Comparison of ENCODE assay signal across 19 cellular contexts in the genomic region with DNA sequence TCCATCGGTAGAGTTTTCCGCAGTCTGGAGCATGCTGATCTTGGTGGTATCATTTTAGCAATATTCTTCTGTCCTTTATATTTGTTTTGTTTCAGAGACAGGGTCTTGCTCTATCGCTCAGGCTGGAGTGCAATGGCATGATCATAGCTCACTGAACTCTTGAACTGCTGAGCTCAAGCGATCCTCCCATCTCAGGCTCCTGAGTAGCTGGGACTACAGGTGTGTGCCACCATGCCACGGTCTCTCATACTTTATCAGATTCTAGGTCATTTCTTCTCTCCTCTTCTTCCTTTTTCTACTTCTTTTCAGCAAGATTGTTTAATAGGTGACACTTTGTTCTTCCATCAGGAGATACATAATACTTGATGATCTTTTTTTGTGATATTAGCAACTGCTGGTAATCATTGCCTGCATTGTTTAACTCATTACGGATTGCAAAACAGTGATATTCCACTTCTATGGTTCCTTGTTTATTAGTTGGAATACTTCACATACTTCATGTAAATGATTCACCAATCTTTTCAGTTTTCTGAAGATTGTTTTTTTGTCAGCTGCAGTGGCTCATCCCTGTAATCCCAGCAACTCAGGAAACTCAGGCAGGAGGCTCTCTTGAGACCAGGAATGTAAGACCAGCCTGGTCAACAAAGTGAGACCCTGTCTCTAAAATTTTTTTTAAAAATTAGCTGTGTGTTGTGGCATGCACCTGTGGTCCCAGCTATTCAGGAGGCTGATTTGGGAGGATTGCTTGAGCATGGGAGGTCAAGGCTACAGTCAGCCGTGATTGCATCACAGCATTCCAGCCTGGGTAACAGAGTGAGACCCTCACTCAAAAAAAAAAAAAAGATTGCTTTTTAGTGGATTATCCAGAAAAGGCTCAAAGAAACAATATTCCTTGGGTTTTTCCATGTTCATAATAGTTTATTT. TPM values are rescaled to one million over a fixed set of nuclear protein-coding genes. Genes with fewer than 3 reads are reported as not detected.
DNase-seq lines count a peak whose midpoint lies in the region; ATAC-seq and TF ChIP-seq lines count a peak whose summit lies in the region.
"Had no signal": no experiment of that assay in that cellular context is flagged by ENCODE, and none has a peak within 500 bp of the region (broad histone marks: within the 10 kb centered on the region; RNA-seq: fewer than 3 reads in every experiment).

No MANE protein-coding gene starts in this region.

- H4K20me1 ChIP-seq in GM23338 (replicated peaks; ENCODE audit: insufficient read depth) = no peaks in the 10 kb centered on the region

- no peak overlapping the region for H3K4me2 ChIP-seq in GM23338

- peak overlapping the region; percentile 37 to 69 (median 68) for H3K27ac Mint-ChIP-seq in nephron
- no peak overlapping the region for H3K27ac Mint-ChIP-seq in GM23338
- H3K27ac Mint-ChIP-seq: activated CD4-positive, alpha-beta T cell treated with anti-CD3 and anti-CD28 coated beads, Interleukin-2, amount 10 ng/mL, durations not matched to agents 7 days and 5 days; activated naive CD8-positive, alpha-beta T cell treated with anti-CD3 and anti-CD28 coated beads, Interleukin-2, amount 10 ng/mL, durations not matched to agents 7 days and 5 days; stimulated activated naive B cell treated with anti-CD40 and anti-IgM and Interleukin-4, amounts not matched to agents 10 μg/mL and 1 μg/mL and 100 μg/mL, for 72 hours had no signal

- no peak for ATAC-seq in HG03108 (IDR thresholded peaks at IDR 0.05; ENCODE audit: unreplicated experiment)
- no peak for ATAC-seq in GM19328 (IDR thresholded peaks at IDR 0.05; ENCODE audit: unreplicated experiment)
- no peak for ATAC-seq in GM23338
- ATAC-seq: naive thymus-derived CD8-positive, alpha-beta T cell; psoas muscle; stimulated activated naive B cell treated with anti-CD40 and anti-IgM and Interleukin-4, amounts not matched to agents 10 μg/mL and 1 μg/mL and 100 μg/mL, for 72 hours had no signal

- DNase-seq in Caki2 (ENCODE audit: low read depth) (peak; percentile 83), MG63 (peak; percentile 8), fibroblast of gingiva (ENCODE audit: low read depth) (peak; percentile 56), NCI-H1092 (lab: John Stamatoyannopoulos, UW) (no peak), GM23338 (ENCODE audit: low spot score) (no peak)
- DNase-seq: activated CD4-positive, alpha-beta T cell treated with anti-CD3 and anti-CD28 coated beads, Interleukin-2, amount 10 ng/mL, durations not matched to agents 7 days and 5 days; activated naive CD8-positive, alpha-beta T cell treated with anti-CD3 and anti-CD28 coated beads, Interleukin-2, amount 10 ng/mL, durations not matched to agents 7 days and 5 days; caudate nucleus; effector memory CD4-positive, alpha-beta T cell; naive thymus-derived CD8-positive, alpha-beta T cell; NCI-H1105; NCI-H82; psoas muscle; stimulated activated naive B cell treated with anti-CD40 and anti-IgM and Interleukin-4, amounts not matched to agents 10 μg/mL and 1 μg/mL and 100 μg/mL, for 72 hours; tibial artery had no signal

- H3K4me3 Mint-ChIP-seq in nephron = no peak overlapping the region
- H3K4me3 Mint-ChIP-seq in GM23338 = no peak overlapping the region
- H3K4me3 Mint-ChIP-seq: activated CD4-positive, alpha-beta T cell treated with anti-CD3 and anti-CD28 coated beads, Interleukin-2, amount 10 ng/mL, durations not matched to agents 7 days and 5 days; activated naive CD8-positive, alpha-beta T cell treated with anti-CD3 and anti-CD28 coated beads, Interleukin-2, amount 10 ng/mL, durations not matched to agents 7 days and 5 days; CD14-positive monocyte; naive thymus-derived CD8-positive, alpha-beta T cell; stimulated activated naive B cell treated with anti-CD40 and anti-IgM and Interleukin-4, amounts not matched to agents 10 μg/mL and 1 μg/mL and 100 μg/mL, for 72 hours had no signal

- H3K27me3 ChIP-seq in MG63 (no peaks in the 10 kb centered on the region), GM23338 (ENCODE audit: insufficient read depth) (no peaks in the 10 kb centered on the region)

- no peaks in the 10 kb centered on the region for H3K36me3 ChIP-seq in MG63
- 0 out of 2 replicates have a peak, but pooled peaks cover 3% of the 10 kb centered on the region for H3K36me3 ChIP-seq in GM23338 (ENCODE audit: insufficient read depth)
- H3K36me3 ChIP-seq: tibial artery had no signal

- H3K36me3 Mint-ChIP-seq in nephron (ENCODE audit: low read depth) (no peaks in the 10 kb centered on the region), GM23338 (ENCODE audit: low read depth) (no peaks in the 10 kb centered on the region)
- H3K36me3 Mint-ChIP-seq: CD14-positive monocyte; stimulated activated naive B cell treated with anti-CD40 and anti-IgM and Interleukin-4, amounts not matched to agents 10 μg/mL and 1 μg/mL and 100 μg/mL, for 72 hours had no signal

- H3K4me1 Mint-ChIP-seq in nephron (peaks cover 2% of the 10 kb centered on the region), GM23338 (peaks cover 4% of the 10 kb centered on the region; the same call in 1 of the 3 replicates)
- H3K4me1 Mint-ChIP-seq: CD14-positive monocyte; stimulated activated naive B cell treated with anti-CD40 and anti-IgM and Interleukin-4, amounts not matched to agents 10 μg/mL and 1 μg/mL and 100 μg/mL, for 72 hours had no signal

- in situ Hi-C loops in Caki2 (cut with HindIII; ENCODE audit: low pct_unique_long_range_greater_than_20kb, low sequenced_read_pairs) = no loop called here

- H3F3A ChIP-seq in GM23338 (replicated peaks; ENCODE audit: low read depth) = no peaks in the 10 kb centered on the region

- H3K79me2 ChIP-seq in GM23338 (replicated peaks; ENCODE audit: insufficient read depth) = no peaks in the 10 kb centered on the region

- peaks cover 8% of the 10 kb centered on the region for H3K9me3 Mint-ChIP-seq in nephron
- peaks cover 7% of the 10 kb centered on the region; the same call in 2 of the 3 replicates for H3K9me3 Mint-ChIP-seq in GM23338

- H2AFZ ChIP-seq in GM23338 = no peak overlapping the region

- no peaks in the 10 kb centered on the region for H3K27me3 Mint-ChIP-seq in nephron (ENCODE audit: low read depth)
- H3K27me3 Mint-ChIP-seq in GM23338 (ENCODE audit: insufficient read depth, low read depth, poor library complexity) = peaks cover 12% of the 10 kb centered on the region
- H3K27me3 Mint-ChIP-seq: naive thymus-derived CD8-positive, alpha-beta T cell had no signal

- H3K9me2 ChIP-seq in GM23338 (ENCODE audit: insufficient read depth) = 0 out of 2 replicates have a peak, but pooled peaks cover 2% of the 10 kb centered on the region

- TF ChIP-seq CTCF in nephron (IDR thresholded peaks at IDR 0.05; ENCODE audit: unreplicated experiment in 3 of 3) = no peak
- no peak for TF ChIP-seq CTCF in GM23338 (conservative IDR thresholded peaks at IDR 0.05; ENCODE audit: low read depth in 2 of 2)

- H3K27ac ChIP-seq in GM23338 (ENCODE audit: low read depth) = no peak overlapping the region
- H3K27ac ChIP-seq: psoas muscle, tibial artery had no signal

- no peaks in the 10 kb centered on the region; the same call in 1 of the 2 replicates for H3K4me1 ChIP-seq in GM23338 (ENCODE audit: insufficient read depth)
- H3K4me1 ChIP-seq: psoas muscle, tibial artery had no signal

- peaks cover 5% of the 10 kb centered on the region for H3K9me3 ChIP-seq in MG63
- H3K9me3 ChIP-seq: psoas muscle had no signal

- H3K4me3 ChIP-seq in MG63 (no peak overlapping the region), GM23338 (no peak overlapping the region)
- H3K4me3 ChIP-seq: psoas muscle, tibial artery had no signal

TF ChIP-seq in GM23338, 12 proteins besides CTCF, POLR2A, EP300 and RAD21 (continues in another document):
- TF ChIP-seq EZH2phosphoT487 (IDR thresholded peaks at IDR 0.05; ENCODE audit: unreplicated experiment) = no peak
- TF ChIP-seq EZH2 (IDR thresholded peaks at IDR 0.05; ENCODE audit: low read depth, unreplicated experiment) = no peak
- no peak for TF ChIP-seq ZNF114 (CRISPR knock-in tag; IDR thresholded peaks at IDR 0.05)

RNA-seq across cellular contexts. Expression of a gene that starts 36.3 kb away (rescaled TPM):
- total RNA-seq in Caki2 (2014; rRNA removed; shearing (Covaris generic); ENCODE audit: low replicate concordance) = 45.2 and 49.3 TPM in 2 replicates
- total RNA-seq in MG63 (2014; rRNA removed; shearing (Covaris generic); ENCODE audit: low replicate concordance) = 14.6 and 21.7 TPM in 2 replicates
- 6.8 and 8.3 TPM in 2 replicates for total RNA-seq in GM23338 (2014; rRNA removed; shearing (Covaris generic))
- 0.94 and 1.1 TPM in 2 replicates for polyA plus RNA-seq in GM23338 (2016; fragmentation: Nextera tagmentation; extraction: Ambion mirVana)
- total RNA-seq: activated naive CD8-positive, alpha-beta T cell treated with anti-CD3 and anti-CD28 coated beads, Interleukin-2, amount 10 ng/mL, durations not matched to agents 7 days and 5 days; naive thymus-derived CD8-positive, alpha-beta T cell had no signal
- polyA plus RNA-seq: CD14-positive monocyte; naive thymus-derived CD8-positive, alpha-beta T cell had no signal

Comparison
In these comparisons a context has a peak if more than half of its experiments do, and no peak if none do; other contexts are left out.
1. DNase-seq: peak in Caki2 (single experiment), MG63 (single experiment) and fibroblast of gingiva (single experiment); none in NCI-H1092 (single experiment) and GM23338 (single experiment).